Comparison of ENCODE assay signal across 1 cellular context in the genomic region with DNA sequence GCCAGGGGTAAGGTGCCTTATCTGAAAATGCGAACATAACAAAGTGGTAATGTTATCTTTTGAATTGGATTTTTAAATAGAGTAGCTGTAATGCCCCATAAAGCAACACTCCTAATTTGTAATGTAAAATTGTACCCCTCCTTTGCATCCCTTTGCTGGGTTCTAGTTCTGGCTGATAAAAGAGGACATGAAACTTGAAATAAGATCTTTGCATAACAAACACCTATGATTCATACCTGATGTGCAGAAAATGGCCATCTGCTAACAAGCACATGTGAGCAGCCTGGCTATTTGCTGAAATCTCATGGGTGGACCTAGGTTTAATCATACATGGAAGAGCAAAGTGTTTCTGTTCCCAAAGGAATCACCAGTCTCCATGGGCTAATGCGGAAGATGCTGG.
TF ChIP-seq lines count a peak whose summit lies in the region.

No MANE protein-coding gene starts in this region.

TF ChIP-seq in IMR-90, 13 proteins besides CTCF, POLR2A, EP300 and RAD21 (continued from another document):
- TF ChIP-seq CHD1 (IDR thresholded peaks at IDR 0.05; ENCODE audit: low read depth, low read length) (no peak), CEBPB (IDR thresholded peaks at IDR 0.05; ENCODE audit: low read depth, low read length) (no peak)
